8 cellular contexts compared by ENCODE assay signal in the genomic region with DNA sequence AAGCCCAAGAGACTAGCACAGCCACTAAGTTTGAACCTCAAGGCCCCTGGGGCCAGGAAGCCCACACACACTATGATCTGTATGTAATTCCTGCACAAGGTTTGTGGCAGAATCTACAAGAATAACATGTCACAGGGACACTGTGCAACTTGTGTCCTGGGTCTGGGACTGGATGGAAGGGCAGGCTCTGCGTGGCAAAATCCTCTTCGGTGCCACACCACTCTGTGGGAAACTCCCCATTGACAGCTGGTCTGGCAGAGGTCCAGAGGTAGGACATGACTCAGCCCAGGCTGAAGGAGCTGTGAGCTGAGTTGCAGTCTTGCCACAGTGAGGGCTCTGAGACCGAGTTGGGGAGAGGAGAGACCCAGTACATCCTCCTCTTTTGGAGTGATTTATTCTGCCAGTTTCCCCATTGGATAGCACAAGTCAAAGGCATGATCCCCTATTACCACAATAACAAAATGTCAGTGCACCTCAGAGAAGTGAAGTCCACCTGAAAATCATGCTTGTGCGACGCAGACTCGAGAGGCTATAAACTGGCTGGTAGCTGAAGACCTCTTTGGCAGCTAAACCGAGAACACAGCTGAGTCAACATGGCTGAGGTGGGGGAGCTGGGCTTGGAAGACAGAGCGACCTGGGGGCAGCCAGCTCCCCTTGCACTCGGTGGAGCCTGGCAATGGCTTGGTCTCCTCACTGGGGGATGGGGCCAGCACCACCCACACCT. TPM values are rescaled to one million over a fixed set of nuclear protein-coding genes. Genes with fewer than 3 reads are reported as not detected.
DNase-seq lines count a peak whose midpoint lies in the region; ATAC-seq and TF ChIP-seq lines count a peak whose summit lies in the region.

No MANE protein-coding gene starts in this region.

- peaks cover 26% of the 10 kb centered on the region for H3K4me1 ChIP-seq in SJCRH30
- H3K4me1 ChIP-seq in upper lobe of left lung, result peaks cover 7 to 36% (median 31%) of the 10 kb centered on the region in 4 donors
- H3K4me1 ChIP-seq in Caco-2, result no peaks in the 10 kb centered on the region

- POLR2A ChIA-PET in Caco-2 (lab: Charles Lee), result no interaction called here

- CTCF ChIA-PET in Caco-2 (lab: Charles Lee), result no interaction called here

- no peaks in the 10 kb centered on the region for H3K27me3 ChIP-seq in SJCRH30
- H3K27me3 ChIP-seq in upper lobe of left lung, result no peaks in the 10 kb centered on the region
- H3K27me3 ChIP-seq in Caco-2 (replicated peaks; ENCODE audit: control insufficient read depth, insufficient read depth, low read length), result no peaks in the 10 kb centered on the region

- H3K4me3 ChIP-seq in SJCRH30, result peak overlapping the region; percentile 8
- no peak overlapping the region for H3K4me3 ChIP-seq in upper lobe of left lung
- no peak overlapping the region for H3K4me3 ChIP-seq in Caco-2 (ENCODE audit: low read depth, low read length)

- WGBS in upper lobe of left lung, 2 donors, result 36 to 61% methylated on average over 6 to 9 of the region's 9 CpGs

- H3K4me1 Mint-ChIP-seq in dendritic cell treated with granulocyte-macrophage colony-stimulating factor and Interleukin-4, amounts not matched to agents 40 ng/mL and 50 ng/mL, for 4 days (ENCODE audit: low read depth), result peaks cover 40% of the 10 kb centered on the region
- no peaks in the 10 kb centered on the region for H3K4me1 Mint-ChIP-seq in Caco-2 (ENCODE audit: low read depth, unreplicated experiment)

- H3K36me3 Mint-ChIP-seq in dendritic cell treated with granulocyte-macrophage colony-stimulating factor and Interleukin-4, amounts not matched to agents 40 ng/mL and 50 ng/mL, for 4 days (ENCODE audit: low read depth), result peaks cover 89% of the 10 kb centered on the region
- H3K36me3 Mint-ChIP-seq in Caco-2 (ENCODE audit: insufficient read depth, unreplicated experiment), result peaks cover 9% of the 10 kb centered on the region

- intact Hi-C loops in dendritic cell treated with granulocyte-macrophage colony-stimulating factor and Interleukin-4, amounts not matched to agents 40 ng/mL and 50 ng/mL, for 4 days (cut with micrococcal nuclease), result no loop called here
- intact Hi-C loops in Caco-2 (cut with micrococcal nuclease; ENCODE audit: unreplicated experiment), result no loop called here

- TF ChIP-seq CTCF in upper lobe of left lung (IDR thresholded peaks at IDR 0.05) (no peak), Caco-2 (IDR thresholded peaks at IDR 0.05; ENCODE audit: insufficient read depth in 1 of 2, low read depth in 1 of 2, low read length in 1 of 2, severe bottlenecking in 1 of 2, unreplicated experiment in 1 of 2) (no peak)

- ATAC-seq in HG03066 (IDR thresholded peaks at IDR 0.05; ENCODE audit: low read depth, unreplicated experiment) (peak; percentile 41), upper lobe of left lung (ENCODE audit: low FRiP score in 2 of 2) (peak; percentile 58 to 66)

- peak; percentile 4 for DNase-seq in DMS 273 treated with DMSO at 0.1 percent for 48 hours (lab: John Stamatoyannopoulos, UW)
- DNase-seq in SJCRH30, result peak; percentile 91 to 93
- DNase-seq in mucosa of gallbladder (ENCODE audit: low spot score), result peak; percentile 51
- DNase-seq in upper lobe of left lung, result peak in 1 of 2 donors; percentile 79
- DNase-seq in GDM1 (lab: John Stamatoyannopoulos, UW), result no peak
- no peak for DNase-seq in Caco-2

- no peak for TF ChIP-seq EP300 in upper lobe of left lung (IDR thresholded peaks at IDR 0.05)

- H3K27ac ChIP-seq in SJCRH30, result peak overlapping the region; percentile 56
- peak overlapping the region in 3 of 4 donors; percentile 14 to 56 (median 46) for H3K27ac ChIP-seq in upper lobe of left lung

- peak overlapping the region; percentile 66 for H3K27ac Mint-ChIP-seq in dendritic cell treated with granulocyte-macrophage colony-stimulating factor and Interleukin-4, amounts not matched to agents 40 ng/mL and 50 ng/mL, for 4 days
- no peak overlapping the region for H3K27ac Mint-ChIP-seq in Caco-2 (ENCODE audit: unreplicated experiment)

- no peaks in the 10 kb centered on the region for H3K9me3 Mint-ChIP-seq in dendritic cell treated with granulocyte-macrophage colony-stimulating factor and Interleukin-4, amounts not matched to agents 40 ng/mL and 50 ng/mL, for 4 days
- H3K9me3 Mint-ChIP-seq in Caco-2 (ENCODE audit: unreplicated experiment), result no peaks in the 10 kb centered on the region

- H3K9me3 ChIP-seq in SJCRH30 (replicated peaks) (no peaks in the 10 kb centered on the region), upper lobe of left lung (no peaks in the 10 kb centered on the region), Caco-2 (no peaks in the 10 kb centered on the region)

- H3K36me3 ChIP-seq in SJCRH30, result peaks cover 10% of the 10 kb centered on the region
- peaks cover 17 to 77% (median 46%) of the 10 kb centered on the region in 4 donors for H3K36me3 ChIP-seq in upper lobe of left lung
- peaks cover 3% of the 10 kb centered on the region for H3K36me3 ChIP-seq in Caco-2 (ENCODE audit: control insufficient read depth, insufficient read depth, low read length)

- TF ChIP-seq POLR2A in upper lobe of left lung (IDR thresholded peaks at IDR 0.05), result no peak

- H3K27me3 Mint-ChIP-seq in dendritic cell treated with granulocyte-macrophage colony-stimulating factor and Interleukin-4, amounts not matched to agents 40 ng/mL and 50 ng/mL, for 4 days, result peaks cover 5% of the 10 kb centered on the region
- H3K27me3 Mint-ChIP-seq in Caco-2 (ENCODE audit: insufficient read depth, unreplicated experiment), result no peaks in the 10 kb centered on the region

- no TSS peak for BruUV-seq in Caco-2 (replicated peaks; lab: Mats Ljungman, UMichigan)

- no peak overlapping the region for H3K4me3 Mint-ChIP-seq in dendritic cell treated with granulocyte-macrophage colony-stimulating factor and Interleukin-4, amounts not matched to agents 40 ng/mL and 50 ng/mL, for 4 days
- no peak overlapping the region for H3K4me3 Mint-ChIP-seq in Caco-2 (ENCODE audit: unreplicated experiment)

RNA-seq across cellular contexts. Expression of a gene that starts 23.3 kb away (rescaled TPM):
- total RNA-seq in SJCRH30 (2014; rRNA removed; shearing (Covaris generic)), result 0.04 TPM in 1 of 2 replicates, not detected in the other
- 0.58 TPM for total RNA-seq in mucosa of gallbladder
- 1 to 10 TPM in 1 of 6 donors, under 1 TPM in 3, not detected in 2; 0.57 to 2.6 (median 0.76) TPM for total RNA-seq in upper lobe of left lung
- 1.3 and 1.5 TPM in 2 replicates for total RNA-seq in Caco-2 (2022)

Comparison
In these comparisons a context has a peak if more than half of its experiments do, and no peak if none do; other contexts are left out.
1. DNase-seq: peak in DMS 273 treated with DMSO at 0.1 percent for 48 hours (single experiment), SJCRH30 (2 of 2) and mucosa of gallbladder (single experiment); none in GDM1 (single experiment) and Caco-2 (0 of 2).